1 cellular context compared by ENCODE assay signal in genomic region chr17:880074-880870, GRCh38.
TF ChIP-seq lines count a peak whose summit lies in the region.

No MANE protein-coding gene starts in this region.

TF ChIP-seq in GM23338, 12 proteins besides CTCF, POLR2A, EP300 and RAD21 (continued from another document):
- TF ChIP-seq REST (IDR thresholded peaks at IDR 0.05; ENCODE audit: unreplicated experiment) (no peak), POLR2AphosphoS5 (IDR thresholded peaks at IDR 0.05; ENCODE audit: low read depth) (no peak), ZNF114 (CRISPR knock-in tag; IDR thresholded peaks at IDR 0.05) (no peak), CREB1 (CRISPR knock-in tag; IDR thresholded peaks at IDR 0.05; ENCODE audit: low read depth) (no peak), EZH2 (IDR thresholded peaks at IDR 0.05; ENCODE audit: low read depth, unreplicated experiment) (no peak), ETS1 (IDR thresholded peaks at IDR 0.05) (no peak), JUNB (IDR thresholded peaks at IDR 0.05; ENCODE audit: unreplicated experiment) (no peak)
TF ChIP-seq in GM23338: peak in this region for 0.
